In the genomic region with DNA sequence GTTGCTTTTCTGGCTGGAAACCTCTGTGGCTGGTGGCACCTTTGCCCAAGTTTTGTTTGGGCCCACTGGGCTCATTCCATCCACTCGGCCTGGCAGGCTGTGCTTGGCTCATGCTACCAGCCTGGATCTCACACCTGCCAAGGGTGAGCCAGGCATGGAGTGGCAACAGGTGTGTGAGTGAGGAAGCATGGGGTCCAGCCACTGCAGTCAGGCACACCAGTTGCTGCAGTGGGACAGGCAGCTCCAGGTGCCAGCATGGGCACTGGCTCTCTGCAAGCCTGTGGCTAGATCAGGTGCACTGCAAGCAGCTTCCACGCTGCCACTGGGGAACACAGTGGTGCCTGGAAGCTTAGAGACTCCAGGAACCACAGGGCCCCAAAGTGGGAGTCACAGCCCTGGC, we compare ENCODE assay signal across 8 cellular contexts. TPM values are rescaled to one million over a fixed set of nuclear protein-coding genes. Genes with fewer than 3 reads are reported as not detected.
"Had no signal": no experiment of that assay in that cellular context is flagged by ENCODE, and none has a peak within 500 bp of the region (broad histone marks: within the 10 kb centered on the region; RNA-seq: fewer than 3 reads in every experiment).

No MANE protein-coding gene starts in this region.

- H3K4me1 ChIP-seq: HAP-1 had no signal

- H3K9me3 ChIP-seq: HAP-1 had no signal

- H3K36me3 ChIP-seq: HAP-1 had no signal

- H3K27ac ChIP-seq: GM23248 had no signal

- H3K9ac ChIP-seq: GM23248 had no signal

- H3K4me3 ChIP-seq: GM23248, HAP-1, K562 had no signal

- DNase-seq: GM23248, GOT3, H7, IMR-90 had no signal

- ATAC-seq: HCT116, K562 had no signal

- H2AFZ ChIP-seq: GM23248 had no signal

RNA-seq across cellular contexts. Expression of gene NUP210L, which starts 57.0 kb away (rescaled TPM):
- total RNA-seq: HT-29 had no signal
- polyA plus RNA-seq: GM23248 had no signal
